7 cellular contexts compared by ENCODE assay signal in genomic region chr4:183399166-183399565, GRCh38. TPM values are rescaled to one million over a fixed set of nuclear protein-coding genes. Genes with fewer than 3 reads are reported as not detected.
DNase-seq lines count a peak whose midpoint lies in the region; ATAC-seq and TF ChIP-seq lines count a peak whose summit lies in the region.

No MANE protein-coding gene starts in this region.

- POLR2A ChIA-PET in IMR-90 (lab: Charles Lee; ENCODE audit: unreplicated experiment): interaction anchor here (0.6 kb wide), 1 partner anchor 25 kb away, joined by 3 read pairs; no protein-coding TSS in a partner anchor

- peaks cover 14% of the 10 kb centered on the region for H3K4me1 Mint-ChIP-seq in chondrocyte (ENCODE audit: low read depth)

- H3K23ac ChIP-seq in IMR-90 (ENCODE audit: low read depth, low read length): no peak overlapping the region
- peak overlapping the region; percentile 8 for H3K23ac ChIP-seq in neuronal stem cell (ENCODE audit: low read depth, low read length, poor library complexity)

- H2BK5ac ChIP-seq in IMR-90 (ENCODE audit: low read depth, low read length, poor library complexity, severe bottlenecking): no peak overlapping the region
- H2BK5ac ChIP-seq in neuronal stem cell (ENCODE audit: low read length): no peak overlapping the region

- no peaks in the 10 kb centered on the region for H3K27me3 Mint-ChIP-seq in chondrocyte (ENCODE audit: low read depth)

- TF ChIP-seq CTCF in IMR-90 (conservative IDR thresholded peaks at IDR 0.05; ENCODE audit: low read depth, low read length): no peak
- no peak for TF ChIP-seq CTCF in chondrocyte (IDR thresholded peaks at IDR 0.05)

- H3K27me3 ChIP-seq in IMR-90 (ENCODE audit: control insufficient read depth, insufficient read depth, low read length) (peaks cover 5% of the 10 kb centered on the region; the same call in 1 of the 2 replicates), neuronal stem cell (ENCODE audit: control insufficient read depth in 3 of 3, insufficient read depth in 3 of 3, low read depth in 1 of 3, low read length in 3 of 3) (peaks cover 0 to 36% (median 0%) of the 10 kb centered on the region in 3 experiments), MG63 (no peaks in the 10 kb centered on the region)

- no peak overlapping the region for H3K27ac Mint-ChIP-seq in chondrocyte (ENCODE audit: unreplicated experiment)

- TF ChIP-seq RAD21 in IMR-90 (IDR thresholded peaks at IDR 0.05; ENCODE audit: low read length): no peak

- CTCF ChIA-PET in IMR-90 (lab: Yijun Ruan, JAX): interaction anchor here (1.0 to 1.5 kb wide), 3 partner anchors 8 to 129 kb away, joined by 3 to 6 read pairs (median 5); no protein-coding TSS in a partner anchor

- H3K4me2 ChIP-seq in IMR-90 (ENCODE audit: low read depth, low read length) (no peak overlapping the region), neuronal stem cell (ENCODE audit: insufficient read depth, low read length, poor library complexity, severe bottlenecking) (no peak overlapping the region)

- peak overlapping the region in 1 of 2 experiments; percentile 68; a peak in 2 of 4 replicates for H4K8ac ChIP-seq in IMR-90 (ENCODE audit: low read depth in 2 of 2, low read length in 2 of 2)
- no peak overlapping the region for H4K8ac ChIP-seq in neuronal stem cell (ENCODE audit: low read depth, low read length)

- intact Hi-C loops in IMR-90 (cut with micrococcal nuclease): loop anchor here (5.0 kb wide), 2 partner anchors 87 to 462 kb away; no protein-coding TSS in a partner anchor

- H3K36me3 ChIP-seq in IMR-90 (ENCODE audit: control insufficient read depth, insufficient read depth, low read length) (no peaks in the 10 kb centered on the region), neuronal stem cell (replicated peaks in 1 of 2; ENCODE audit: control insufficient read depth in 2 of 2, insufficient read depth in 2 of 2, low read length in 2 of 2) (no peaks in the 10 kb centered on the region), MG63 (no peaks in the 10 kb centered on the region)

- DNase-seq in IMR-90 (no peak), chondrocyte (ENCODE audit: low spot score) (peak; percentile 57), neuronal stem cell (ENCODE audit: low spot score) (no peak), hepatic stellate cell (ENCODE audit: low spot score) (no peak), MG63 (no peak), NCI-H1417 (lab: John Stamatoyannopoulos, UW) (no peak)

- dilution Hi-C loops in IMR-90 (cut with HindIII; ENCODE audit: low sequenced_read_pairs, unreplicated experiment): no loop called here

- H3K56ac ChIP-seq in IMR-90 (ENCODE audit: extremely low read depth, insufficient read depth, low read length): no peak overlapping the region

- H3K9me1 ChIP-seq in IMR-90 (ENCODE audit: insufficient read depth, low read length): no peaks in the 10 kb centered on the region

- no peak overlapping the region for H2AK9ac ChIP-seq in IMR-90 (replicated peaks; ENCODE audit: low read depth, low read length, poor library complexity)

- H3K4ac ChIP-seq in IMR-90 (ENCODE audit: low read depth, low read length): no peak overlapping the region
- H3K4ac ChIP-seq in neuronal stem cell (ENCODE audit: low read length): no peak overlapping the region

- no peak for TF ChIP-seq POLR2A in IMR-90 (IDR thresholded peaks at IDR 0.05; ENCODE audit: low read depth, low read length)

- no TSS peak for BruUV-seq in IMR-90 (replicated peaks; lab: Mats Ljungman, UMichigan)

- peak overlapping the region; percentile 36; the same call in 1 of the 2 replicates for H2AK5ac ChIP-seq in IMR-90 (ENCODE audit: low read depth, low read length)
- H2AK5ac ChIP-seq in neuronal stem cell (ENCODE audit: low read depth, low read length): peak overlapping the region; percentile 3

- H3K4me3 ChIP-seq in IMR-90 (ENCODE audit: insufficient read depth, low read depth, low read length) (no peak overlapping the region), neuronal stem cell (ENCODE audit: low read length in 2 of 2) (no peak overlapping the region), MG63 (no peak overlapping the region)

- no peaks in the 10 kb centered on the region for H4K20me1 ChIP-seq in IMR-90 (ENCODE audit: insufficient read depth, low read length)

- no peak overlapping the region for H2BK120ac ChIP-seq in IMR-90 (ENCODE audit: low read depth, low read length)
- H2BK120ac ChIP-seq in neuronal stem cell (ENCODE audit: low read depth, low read length): no peak overlapping the region

- ATAC-seq in GM19023 (IDR thresholded peaks at IDR 0.05; ENCODE audit: unreplicated experiment) (peak; percentile 8), IMR-90 (ENCODE audit: low read depth) (peak; percentile 4; the same call in 1 of the 2 replicates)

- no peak overlapping the region for H2BK15ac ChIP-seq in IMR-90 (ENCODE audit: low read depth, low read length)
- no peak overlapping the region for H2BK15ac ChIP-seq in neuronal stem cell (ENCODE audit: low read length)

- H4K5ac ChIP-seq in IMR-90 (ENCODE audit: low read depth, low read length): no peak overlapping the region

- no peak overlapping the region for H3K18ac ChIP-seq in IMR-90 (ENCODE audit: low read depth, low read length)
- H3K18ac ChIP-seq in neuronal stem cell (ENCODE audit: low read length): peak overlapping the region; percentile 5

- no peaks in the 10 kb centered on the region for H3K79me1 ChIP-seq in IMR-90 (ENCODE audit: low read depth in 1 of 2, low read length in 2 of 2)
- no peaks in the 10 kb centered on the region for H3K79me1 ChIP-seq in neuronal stem cell (ENCODE audit: low read depth, low read length)

- H2BK20ac ChIP-seq in IMR-90 (ENCODE audit: low read depth, low read length): no peak overlapping the region

- H3K4me1 ChIP-seq in IMR-90 (ENCODE audit: control insufficient read depth, insufficient read depth, low read length) (peaks cover 4% of the 10 kb centered on the region; the same call in 1 of the 2 replicates), neuronal stem cell (ENCODE audit: control insufficient read depth in 2 of 2, insufficient read depth in 1 of 2, low read depth in 1 of 2, low read length in 2 of 2) (peaks cover 3 to 4% of the 10 kb centered on the region in 2 donors)

- no peak overlapping the region for H3K27ac ChIP-seq in IMR-90 (ENCODE audit: insufficient read depth, low read length)
- H3K27ac ChIP-seq in neuronal stem cell (replicated peaks; ENCODE audit: low read length): no peak overlapping the region

- 100% methylated on average over 1 of the region's 16 CpGs; no CpG with 5 or more reads in 1 of the 2 experiments for WGBS in IMR-90 (ENCODE audit: extremely low coverage in 2 of 2, insufficient read length in 1 of 2), 2 experiments
- WGBS in neuronal stem cell (ENCODE audit: extremely low coverage in 2 of 2, insufficient read length in 2 of 2, insufficient replicate concordance in 1 of 2), 2 donors: no CpG with 5 or more reads among the region's 16 CpGs

- in situ Hi-C loops in IMR-90 (cut with MboI; ENCODE audit: low sequenced_read_pairs): loop anchor here (10.0 kb wide), 1 partner anchor 454 kb away; no protein-coding TSS in a partner anchor

- H2BK12ac ChIP-seq in neuronal stem cell (ENCODE audit: low read length): no peak overlapping the region

- no peak overlapping the region for H4K91ac ChIP-seq in IMR-90 (ENCODE audit: insufficient read depth, low read depth, low read length)
- H4K91ac ChIP-seq in neuronal stem cell (ENCODE audit: low read depth, low read length, poor library complexity): no peak overlapping the region

- H3K4me3 Mint-ChIP-seq in chondrocyte (ENCODE audit: unreplicated experiment): peak overlapping the region; percentile 29

- H3K9ac ChIP-seq in IMR-90 (ENCODE audit: low read depth, low read length) (no peak overlapping the region), neuronal stem cell (ENCODE audit: low read depth, low read length, poor library complexity) (no peak overlapping the region)

- H3K9me3 Mint-ChIP-seq in chondrocyte (ENCODE audit: low read depth): no peaks in the 10 kb centered on the region

- H3K14ac ChIP-seq in IMR-90 (replicated peaks; ENCODE audit: low read depth, low read length) (no peak overlapping the region), neuronal stem cell (ENCODE audit: low read length) (no peak overlapping the region)

- H3K36me3 Mint-ChIP-seq in chondrocyte (ENCODE audit: low read depth): no peaks in the 10 kb centered on the region

- H2AFZ ChIP-seq in IMR-90 (replicated peaks; ENCODE audit: low read length, poor library complexity) (peak overlapping the region; percentile 90), neuronal stem cell (ENCODE audit: low read length) (peak overlapping the region; percentile 98)

- H3K9me3 ChIP-seq in IMR-90 (ENCODE audit: control insufficient read depth, insufficient read depth, low read length) (no peaks in the 10 kb centered on the region), neuronal stem cell (replicated peaks in 1 of 2; ENCODE audit: control insufficient read depth in 2 of 2, insufficient read depth in 1 of 2, low read depth in 1 of 2, low read length in 2 of 2) (no peaks in the 10 kb centered on the region), MG63 (no peaks in the 10 kb centered on the region)

TF ChIP-seq in IMR-90, 13 proteins besides CTCF, POLR2A, EP300 and RAD21 (continues in another document):
- TF ChIP-seq FOS (IDR thresholded peaks at IDR 0.05; ENCODE audit: low read depth, low read length): no peak
- TF ChIP-seq RFX5 (IDR thresholded peaks at IDR 0.05; ENCODE audit: low read depth, low read length): no peak
- no peak for TF ChIP-seq RCOR1 (IDR thresholded peaks at IDR 0.05; ENCODE audit: insufficient replicate concordance, low read length)
- TF ChIP-seq NFE2L2 (IDR thresholded peaks at IDR 0.05; ENCODE audit: low read depth, low read length): no peak
- TF ChIP-seq BHLHE40 (IDR thresholded peaks at IDR 0.05; ENCODE audit: low read depth, low read length): no peak
- TF ChIP-seq SMC3 (IDR thresholded peaks at IDR 0.05; ENCODE audit: low read depth, low read length): no peak
- TF ChIP-seq ELK1 (IDR thresholded peaks at IDR 0.05; ENCODE audit: borderline replicate concordance, low read depth, low read length): no peak
- no peak for TF ChIP-seq CHD1 (IDR thresholded peaks at IDR 0.05; ENCODE audit: low read depth, low read length)

RNA-seq across cellular contexts. Expression of gene CDKN2AIP, which starts 45.3 kb away (rescaled TPM):
- total RNA-seq in IMR-90 (2012; rRNA removed): 16.4 and 16.8 TPM in 2 replicates
- 9.0 and 11.0 TPM in 2 replicates for polyA plus RNA-seq in IMR-90 (2012; rRNA removed)
- 3.4 and 4.4 TPM in 2 replicates for polyA plus RNA-seq in IMR-90 (2012; cell fraction: cytosol; rRNA removed)
- 4.5 and 6.9 TPM in 2 replicates for polyA plus RNA-seq in IMR-90 (2012; cell fraction: nucleus; rRNA removed; ENCODE audit: low replicate concordance)
- total RNA-seq in chondrocyte: 9.4 to 11.8 TPM (median 10.7 TPM) in 3 replicates
- polyA plus RNA-seq in neuronal stem cell (2013, experiment 1 of 2): 15.8 TPM
- polyA plus RNA-seq in neuronal stem cell (2013, experiment 2 of 2): 16.0 TPM
- total RNA-seq in MG63 (2014; rRNA removed; shearing (Covaris generic); ENCODE audit: low replicate concordance): 14.4 and 15.1 TPM in 2 replicates
